ENCODE assay signal across 2 cellular contexts in genomic region chr20:44133424-44133823, GRCh38.
TF ChIP-seq lines count a peak whose summit lies in the region.

No MANE protein-coding gene starts in this region.

TF ChIP-seq in SK-N-SH, 30 proteins besides CTCF, POLR2A, EP300 and RAD21 (continued from another document):
- TF ChIP-seq TAF1 (IDR thresholded peaks at IDR 0.05; ENCODE audit: borderline replicate concordance, low read depth, low read length) (no peak), TEAD4 (IDR thresholded peaks at IDR 0.05; ENCODE audit: borderline replicate concordance, insufficient read depth) (no peak), RFX5 (IDR thresholded peaks at IDR 0.05; ENCODE audit: low read length) (no peak), GATA2 (CRISPR knock-in tag; IDR thresholded peaks at IDR 0.05) (no peak), IRF3 (IDR thresholded peaks at IDR 0.05; ENCODE audit: low read depth, low read length) (no peak)
- TF ChIP-seq, protein P1, sequence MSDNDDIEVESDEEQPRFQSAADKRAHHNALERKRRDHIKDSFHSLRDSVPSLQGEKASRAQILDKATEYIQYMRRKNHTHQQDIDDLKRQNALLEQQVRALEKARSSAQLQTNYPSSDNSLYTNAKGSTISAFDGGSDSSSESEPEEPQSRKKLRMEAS (IDR thresholded peaks at IDR 0.05; ENCODE audit: low read depth) = no peak
- TF ChIP-seq, protein P2, sequence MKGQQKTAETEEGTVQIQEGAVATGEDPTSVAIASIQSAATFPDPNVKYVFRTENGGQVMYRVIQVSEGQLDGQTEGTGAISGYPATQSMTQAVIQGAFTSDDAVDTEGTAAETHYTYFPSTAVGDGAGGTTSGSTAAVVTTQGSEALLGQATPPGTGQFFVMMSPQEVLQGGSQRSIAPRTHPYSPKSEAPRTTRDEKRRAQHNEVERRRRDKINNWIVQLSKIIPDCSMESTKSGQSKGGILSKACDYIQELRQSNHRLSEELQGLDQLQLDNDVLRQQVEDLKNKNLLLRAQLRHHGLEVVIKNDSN (IDR thresholded peaks at IDR 0.05; ENCODE audit: borderline replicate concordance, low read depth) = no peak

TF ChIP-seq in SK-N-SH treated with all-trans-retinoic acid at 6 μM for 48 hours, 23 proteins besides CTCF, POLR2A, EP300 and RAD21 (continued from another document):
- no peak for TF ChIP-seq ARNTL (CRISPR knock-in tag; IDR thresholded peaks at IDR 0.05; ENCODE audit: borderline replicate concordance, low read depth)
- TF ChIP-seq ESRRG (CRISPR knock-in tag; IDR thresholded peaks at IDR 0.05) = no peak
- TF ChIP-seq ZNF8 (CRISPR knock-in tag; IDR thresholded peaks at IDR 0.05) = no peak
- TF ChIP-seq GLIS3 (CRISPR knock-in tag; IDR thresholded peaks at IDR 0.05) = no peak
- no peak for TF ChIP-seq ZFP30 (CRISPR knock-in tag; IDR thresholded peaks at IDR 0.05)
